Comparison of ENCODE assay signal across 2 cellular contexts in genomic region chr16:19549688-19550087, GRCh38.
TF ChIP-seq lines count a peak whose summit lies in the region.

No MANE protein-coding gene starts in this region.

TF ChIP-seq in IMR-90, 13 proteins besides CTCF, POLR2A, EP300 and RAD21:
- TF ChIP-seq MXI1 (IDR thresholded peaks at IDR 0.05; ENCODE audit: borderline replicate concordance, low read depth, low read length): no peak
- no peak for TF ChIP-seq CHD1 (IDR thresholded peaks at IDR 0.05; ENCODE audit: low read depth, low read length)
- TF ChIP-seq CEBPB (IDR thresholded peaks at IDR 0.05; ENCODE audit: low read depth, low read length): 0 out of 2 replicates have a peak, but pooled peaks have one; percentile 4

TF ChIP-seq in K562, 482 proteins besides CTCF, POLR2A, EP300 and RAD21:
- TF ChIP-seq RAD51 (IDR thresholded peaks at IDR 0.05; ENCODE audit: borderline replicate concordance, low read depth): no peak
- TF ChIP-seq DACH1 (IDR thresholded peaks at IDR 0.05; ENCODE audit: partially characterized antibody): no peak
- TF ChIP-seq AFF1 (IDR thresholded peaks at IDR 0.05; ENCODE audit: low read depth in 1 of 2, partially characterized antibody in 2 of 2): no peak
- 0 out of 2 replicates have a peak, but pooled peaks have one; percentile 20 for TF ChIP-seq CEBPB (tag; IDR thresholded peaks at IDR 0.05)
TF ChIP-seq in K562: peak in this region for 1.
